Comparison of ENCODE assay signal across 31 cellular contexts in genomic region chr10:59266321-59266720, GRCh38.
"Had no signal": no experiment of that assay in that cellular context is flagged by ENCODE, and none has a peak within 500 bp of the region (broad histone marks: within the 10 kb centered on the region; RNA-seq: fewer than 3 reads in every experiment).

No MANE protein-coding gene starts in this region.

- H3K27me3 ChIP-seq: ascending aorta, breast epithelium, Peyer's patch had no signal

- H3K36me3 ChIP-seq: breast epithelium, WERI-Rb-1 had no signal

- H3K4me3 ChIP-seq: ascending aorta, breast epithelium, Peyer's patch had no signal

- H3K27ac ChIP-seq: ascending aorta, breast epithelium, Peyer's patch, RWPE1, WERI-Rb-1 had no signal

- ATAC-seq: activated CD8-positive, alpha-beta memory T cell treated with anti-CD3 and anti-CD28 coated beads, Interleukin-2, amount 10 ng/mL, durations not matched to agents 7 days and 5 days; PC-3; Right ventricle myocardium inferior had no signal

- DNase-seq: activated CD4-positive, alpha-beta memory T cell treated with anti-CD3 and anti-CD28 coated beads, Interleukin-2, amount 10 ng/mL, durations not matched to agents 7 days and 5 days; activated CD4-positive, alpha-beta T cell treated with anti-CD3 and anti-CD28 coated beads for 1 hour; activated CD4-positive, alpha-beta T cell treated with anti-CD3 and anti-CD28 coated beads for 48 hours; activated CD4-positive, CD25-positive, alpha-beta regulatory T cell; activated CD8-positive, alpha-beta memory T cell treated with anti-CD3 and anti-CD28 coated beads for 24 hours; activated CD8-positive, alpha-beta memory T cell treated with anti-CD3 and anti-CD28 coated beads, Interleukin-2, amount 10 ng/mL, durations not matched to agents 7 days and 5 days; activated CD8-positive, alpha-beta memory T cell treated with anti-CD3 and anti-CD28 coated beads, Interleukin-2, amount 50 U/mL, for 48 hours; activated effector memory CD4-positive, alpha-beta T cell treated with Interleukin-2 at 50 U/mL for 16 hours; activated naive CD4-positive, alpha-beta T cell; activated naive CD4-positive, alpha-beta T cell treated with anti-CD3 and anti-CD28 coated beads, Interleukin-2, amount 50 U/mL, for 16 hours; activated naive CD8-positive, alpha-beta T cell treated with anti-CD3 and anti-CD28 coated beads for 36 hours; activated T-cell treated with anti-CD3 and anti-CD28 coated beads, Interleukin-2, amount 50 U/mL, for 48 hours; amniotic stem cell; Karpas-422; NCI-H1105; NCI-H1436; NCI-H1694; NCI-H2029; NCI-H2171; NCI-H510A; NCI-H526; NCI-H748 treated with DMSO at 0.1 percent for 48 hours; NK-92 treated with Interleukin-12 subunit alpha and Interleukin-12 subunit beta, amount 100 ng/mL, for 24 hours; PC-3; Peyer's patch; T1000; WERI-Rb-1 had no signal
